ENCODE assay signal across 8 cellular contexts in the genomic region with DNA sequence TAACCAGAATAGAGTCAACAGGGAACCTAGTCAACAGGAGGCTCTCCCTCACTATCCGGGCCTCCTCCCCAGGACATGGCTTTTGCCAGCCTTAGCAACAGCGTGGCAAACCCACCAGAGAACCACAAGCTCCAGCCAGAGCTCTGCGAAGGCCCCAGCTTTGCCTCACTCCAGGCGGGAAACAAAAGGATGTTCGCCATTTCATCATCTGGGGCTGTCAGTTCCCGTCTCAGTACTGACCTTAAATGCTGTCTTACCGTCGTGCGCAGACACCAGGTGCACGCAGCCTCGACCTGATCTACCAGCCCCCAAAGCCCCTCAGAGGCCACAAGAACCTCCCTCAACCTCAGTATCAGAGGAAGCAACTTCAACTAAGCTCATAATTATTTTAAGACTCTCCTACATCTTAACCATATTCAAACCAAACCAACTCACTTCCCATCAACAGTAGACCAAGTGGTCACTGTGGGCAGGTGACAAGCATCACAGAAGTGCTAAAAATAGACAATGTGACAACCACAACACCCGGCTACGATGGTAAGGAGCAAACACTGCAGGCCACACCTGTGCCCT.
DNase-seq lines count a peak whose midpoint lies in the region; ATAC-seq, FAIRE-seq and TF ChIP-seq lines count a peak whose summit lies in the region.

No MANE protein-coding gene starts in this region.

- no peak for TF ChIP-seq CTCF in adrenal gland (IDR thresholded peaks at IDR 0.05)

- ATAC-seq in GM21360 (IDR thresholded peaks at IDR 0.05; ENCODE audit: unreplicated experiment) (peak; percentile 60), HG03558 (IDR thresholded peaks at IDR 0.05; ENCODE audit: extremely low read depth, unreplicated experiment) (peak; percentile 63)

- H3K27me3 ChIP-seq in effector memory CD4-positive, alpha-beta T cell (replicated peaks; ENCODE audit: control insufficient read depth, insufficient read depth, low read length, poor library complexity, severe bottlenecking), result no peaks in the 10 kb centered on the region
- no peaks in the 10 kb centered on the region for H3K27me3 ChIP-seq in adrenal gland

- WGBS in adrenal gland, 4 donors, result 72 to 80% (median 75%) methylated on average over 12 to 13 of the region's 13 CpGs

- FAIRE-seq in GM12891 (lab: Jason Lieb, UNC), result peak; percentile 100

- DNase-seq in GM12891 (ENCODE audit: insufficient read length, low spot score), result no peak
- DNase-seq in effector memory CD4-positive, alpha-beta T cell, result no peak
- no peak for DNase-seq in adrenal gland
- DNase-seq in NCI-H510A treated with DMSO at 0.1 percent for 48 hours (lab: John Stamatoyannopoulos, UW), result no peak
- no peak for DNase-seq in amygdala (lab: John Stamatoyannopoulos, UW)
- no peak for DNase-seq in HPDE6-E6E7 (ENCODE audit: extremely low spot score)

- H3K4me1 ChIP-seq in effector memory CD4-positive, alpha-beta T cell (ENCODE audit: control insufficient read depth, insufficient read depth, low read length, poor library complexity, severe bottlenecking), result peaks cover 87% of the 10 kb centered on the region
- peaks cover 11 to 24% of the 10 kb centered on the region in 2 donors for H3K4me1 ChIP-seq in adrenal gland (replicated peaks in 1 of 2)

- peak; percentile 63 for TF ChIP-seq POLR2A in GM12891 (IDR thresholded peaks at IDR 0.05; ENCODE audit: low read depth, low read length)
- TF ChIP-seq POLR2A in adrenal gland (IDR thresholded peaks at IDR 0.05), result no peak

- H3K27ac ChIP-seq in effector memory CD4-positive, alpha-beta T cell (ENCODE audit: insufficient read depth, low read length, poor library complexity, severe bottlenecking), result peak overlapping the region; percentile 52
- H3K27ac ChIP-seq in adrenal gland, result no peak overlapping the region

- H3K4me3 ChIP-seq in effector memory CD4-positive, alpha-beta T cell (ENCODE audit: insufficient read depth, low read depth, low read length, poor library complexity, severe bottlenecking), result no peak overlapping the region
- H3K4me3 ChIP-seq in adrenal gland, result no peak overlapping the region

- no peaks in the 10 kb centered on the region for H3K9me3 ChIP-seq in effector memory CD4-positive, alpha-beta T cell (ENCODE audit: control insufficient read depth, low read length)
- H3K9me3 ChIP-seq in adrenal gland (replicated peaks in 1 of 3), result no peaks in the 10 kb centered on the region

- H3K36me3 ChIP-seq in effector memory CD4-positive, alpha-beta T cell (ENCODE audit: control insufficient read depth, insufficient read depth, low read length), result peaks cover 4% of the 10 kb centered on the region
- no peaks in the 10 kb centered on the region for H3K36me3 ChIP-seq in adrenal gland (replicated peaks in 1 of 2)

- intact Hi-C loops in adrenal gland (cut with DNase I), result no loop called here

TF ChIP-seq in GM12891, 5 proteins besides CTCF, POLR2A, EP300 and RAD21:
- TF ChIP-seq POLR2AphosphoS5 (IDR thresholded peaks at IDR 0.05; ENCODE audit: low read depth, low read length) (0 out of 2 replicates have a peak, but pooled peaks have one; percentile 62), TAF1 (IDR thresholded peaks at IDR 0.05; ENCODE audit: low read depth, low read length) (no peak), PAX5 (IDR thresholded peaks at IDR 0.05; ENCODE audit: insufficient read depth, low read length, severe bottlenecking) (no peak), POU2F2 (IDR thresholded peaks at IDR 0.05; ENCODE audit: low read depth, low read length) (0 out of 2 replicates have a peak, but pooled peaks have one; percentile 14), SPI1 (IDR thresholded peaks at IDR 0.05; ENCODE audit: low read depth, low read length) (peak; percentile 70)
